Comparison of ENCODE assay signal across 24 cellular contexts in the genomic region with DNA sequence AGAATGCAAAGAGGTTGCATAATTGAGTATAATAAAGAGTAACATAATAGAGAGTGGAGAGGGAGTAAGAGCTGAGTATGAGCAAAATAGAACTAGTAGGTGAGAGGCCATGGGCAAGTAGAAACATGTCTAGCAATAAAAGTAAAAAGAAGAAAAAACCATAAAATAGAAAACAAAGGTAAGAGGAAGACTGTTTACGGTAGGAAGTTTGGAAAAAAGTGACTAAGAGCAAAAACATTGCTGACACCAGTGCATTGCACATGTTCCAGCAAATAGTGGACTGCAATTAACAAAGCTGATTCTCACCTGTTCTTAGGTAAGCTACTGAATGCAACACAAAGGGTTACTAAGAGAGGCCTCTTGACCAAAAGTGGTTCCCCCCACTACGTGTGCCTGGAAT.
DNase-seq lines count a peak whose midpoint lies in the region; ATAC-seq and TF ChIP-seq lines count a peak whose summit lies in the region.
"Had no signal": no experiment of that assay in that cellular context is flagged by ENCODE, and none has a peak within 500 bp of the region (broad histone marks: within the 10 kb centered on the region; RNA-seq: fewer than 3 reads in every experiment).

No MANE protein-coding gene starts in this region.

- H2AFZ ChIP-seq in mesenchymal stem cell (ENCODE audit: low read depth, low read length), result no peak overlapping the region
- no peak overlapping the region for H2AFZ ChIP-seq in PC-9
- H2AFZ ChIP-seq: GM23248 had no signal

- DNase-seq in NCI-H1105 treated with DMSO at 0.1 percent for 48 hours (lab: John Stamatoyannopoulos, UW) (peak; percentile 73), RWPE1 (ENCODE audit: low spot score) (peak; percentile 6), epithelial cell of esophagus (ENCODE audit: low read depth) (peak; percentile 66), mesenchymal stem cell (no peak), NCI-H82 (lab: John Stamatoyannopoulos, UW) (no peak), hepatic stellate cell (ENCODE audit: low spot score) (no peak), PC-9 (no peak)
- DNase-seq: C1 segment of cervical spinal cord; CD4-positive, alpha-beta memory T cell; COR-L47; DMS53; GM23248; H9; KBM-7; MM.1S; NCI-H1436 treated with DMSO at 0.1 percent for 48 hours; NCI-H1930; NCI-H2107; NCI-H446 treated with DMSO at 0.1 percent for 48 hours; NCI-H526 treated with DMSO at 0.1 percent for 48 hours; Peyer's patch; SK-N-SH; SW 1271 had no signal

- H3K36me3 ChIP-seq in mesenchymal stem cell (ENCODE audit: control insufficient read depth in 1 of 2, insufficient read depth in 2 of 2, low read depth in 1 of 2, low read length in 2 of 2) (no peaks in the 10 kb centered on the region), PC-9 (ENCODE audit: low read depth) (no peaks in the 10 kb centered on the region)
- H3K36me3 ChIP-seq: Peyer's patch had no signal

- H3K27ac ChIP-seq in RWPE1 (no peak overlapping the region), mesenchymal stem cell (ENCODE audit: low read length, poor library complexity, severe bottlenecking) (peak overlapping the region; percentile 91), PC-9 (no peak overlapping the region)
- H3K27ac ChIP-seq: GM23248, Peyer's patch had no signal

- intact Hi-C loops in PC-9 (cut with micrococcal nuclease; ENCODE audit: unreplicated experiment), result no loop called here

- no peaks in the 10 kb centered on the region for H3K9me3 ChIP-seq in mesenchymal stem cell (ENCODE audit: control insufficient read depth, low read length)
- no peaks in the 10 kb centered on the region for H3K9me3 ChIP-seq in PC-9 (ENCODE audit: insufficient read depth, low read depth)
- H3K9me3 ChIP-seq: Peyer's patch, SK-N-SH had no signal

- no peak overlapping the region for H2BK12ac ChIP-seq in mesenchymal stem cell (ENCODE audit: low read length in 2 of 2)

- CTCF ChIA-PET in RWPE1 (lab: Yijun Ruan, JAX) (no interaction called here), PC-9 (lab: Charles Lee) (no interaction called here)

- no peaks in the 10 kb centered on the region for H3F3A ChIP-seq in PC-9 (ENCODE audit: insufficient read depth, low read depth)

- H3K27me3 ChIP-seq in mesenchymal stem cell (ENCODE audit: control insufficient read depth in 1 of 2, insufficient read depth in 1 of 2, low read length in 2 of 2) (no peaks in the 10 kb centered on the region), PC-9 (ENCODE audit: insufficient read depth, low read depth) (no peaks in the 10 kb centered on the region)
- H3K27me3 ChIP-seq: Peyer's patch had no signal

- no peaks in the 10 kb centered on the region for H3K79me1 ChIP-seq in mesenchymal stem cell (replicated peaks; ENCODE audit: low read length, poor library complexity, severe bottlenecking)

- H3K4me2 ChIP-seq in mesenchymal stem cell (ENCODE audit: low read length, poor library complexity, severe bottlenecking), result no peak overlapping the region
- no peak overlapping the region for H3K4me2 ChIP-seq in PC-9
- H3K4me2 ChIP-seq: SK-N-SH had no signal

- no peak for ATAC-seq in HG02973 (IDR thresholded peaks at IDR 0.05; ENCODE audit: unreplicated experiment)

- H3K14ac ChIP-seq in mesenchymal stem cell (ENCODE audit: low read length in 2 of 2), result no peak overlapping the region

- no peak overlapping the region for H4K8ac ChIP-seq in mesenchymal stem cell (ENCODE audit: low read length)

- TF ChIP-seq CTCF in RWPE1 (conservative IDR thresholded peaks at IDR 0.05; ENCODE audit: low read depth) (no peak), epithelial cell of esophagus (IDR thresholded peaks at IDR 0.05; ENCODE audit: insufficient read depth, low read depth, low read length, missing control alignments) (no peak), PC-9 (conservative IDR thresholded peaks at IDR 0.05) (no peak)

- no peak overlapping the region for H3K4ac ChIP-seq in mesenchymal stem cell (ENCODE audit: low read depth in 1 of 2, low read length in 2 of 2)

- no peaks in the 10 kb centered on the region for H3K9me2 ChIP-seq in PC-9 (ENCODE audit: insufficient read depth)
- H3K9me2 ChIP-seq: SK-N-SH had no signal

- H3K4me3 ChIP-seq in epithelial cell of esophagus (ENCODE audit: low read length) (no peak overlapping the region), mesenchymal stem cell (ENCODE audit: insufficient read depth in 1 of 2, low read depth in 1 of 2, low read length in 2 of 2) (no peak overlapping the region), PC-9 (no peak overlapping the region)
- H3K4me3 ChIP-seq: GM23248, Peyer's patch had no signal

- no TSS peak for BruUV-seq in PC-9 (replicated peaks; lab: Mats Ljungman, UMichigan)

- H3K79me2 ChIP-seq in PC-9 (ENCODE audit: low read depth), result no peaks in the 10 kb centered on the region

- H3K23ac ChIP-seq in mesenchymal stem cell (ENCODE audit: low read length in 2 of 2), result no peak overlapping the region

- no peak overlapping the region for H4K91ac ChIP-seq in mesenchymal stem cell (ENCODE audit: low read length)

- POLR2A ChIA-PET in RWPE1 (lab: Yijun Ruan, JAX; ENCODE audit: low non-redundant PET) (no interaction called here), PC-9 (lab: Charles Lee; ENCODE audit: unreplicated experiment) (no interaction called here)

- no peak overlapping the region for H3K9ac ChIP-seq in mesenchymal stem cell (ENCODE audit: low read length)
- H3K9ac ChIP-seq: GM23248, SK-N-SH had no signal

- WGBS in mesenchymal stem cell, result no CpG with 5 or more reads among the region's 2 CpGs

- no peak overlapping the region for H2BK120ac ChIP-seq in mesenchymal stem cell (ENCODE audit: low read depth, low read length)

- H4K20me1 ChIP-seq in PC-9 (ENCODE audit: insufficient read depth), result no peaks in the 10 kb centered on the region

- H3K18ac ChIP-seq in mesenchymal stem cell (ENCODE audit: low read depth in 1 of 2, low read length in 2 of 2), result no peak overlapping the region

- H2BK5ac ChIP-seq in mesenchymal stem cell (ENCODE audit: low read depth, low read length, poor library complexity, severe bottlenecking), result peak overlapping the region; percentile 96

- H3K4me1 ChIP-seq in mesenchymal stem cell (ENCODE audit: control insufficient read depth, insufficient read depth, low read depth, low read length), result peaks cover 1% of the 10 kb centered on the region
- H3K4me1 ChIP-seq in PC-9 (replicated peaks; ENCODE audit: insufficient read depth), result no peaks in the 10 kb centered on the region
- H3K4me1 ChIP-seq: Peyer's patch had no signal

- peak overlapping the region; percentile 69 for H2AK5ac ChIP-seq in mesenchymal stem cell (ENCODE audit: low read length, severe bottlenecking)

- no peak overlapping the region for H2BK15ac ChIP-seq in mesenchymal stem cell (ENCODE audit: low read depth, poor library complexity, severe bottlenecking)

Comparison
In these comparisons a context has a peak if more than half of its experiments do, and no peak if none do; other contexts are left out.
1. DNase-seq: peak in NCI-H1105 treated with DMSO at 0.1 percent for 48 hours (single experiment), RWPE1 (single experiment) and epithelial cell of esophagus (single experiment); none in mesenchymal stem cell (single experiment), NCI-H82 (single experiment), hepatic stellate cell (single experiment) and PC-9 (0 of 2).